ENCODE assay signal across 28 cellular contexts in genomic region chr15:89317188-89317720, GRCh38. TPM values are rescaled to one million over a fixed set of nuclear protein-coding genes. Genes with fewer than 3 reads are reported as not detected.
DNase-seq lines count a peak whose midpoint lies in the region; ATAC-seq and TF ChIP-seq lines count a peak whose summit lies in the region.
"Had no signal": no experiment of that assay in that cellular context is flagged by ENCODE, and none has a peak within 500 bp of the region (broad histone marks: within the 10 kb centered on the region; RNA-seq: fewer than 3 reads in every experiment).

No MANE protein-coding gene starts in this region.

- in situ Hi-C loops in Panc1 (cut with HindIII; ENCODE audit: low pct_unique_long_range_greater_than_20kb, low sequenced_read_pairs), result no loop called here

- no peak for DNase-seq in activated naive CD4-positive, alpha-beta T cell treated with anti-CD3 and anti-CD28 coated beads for 36 hours
- no peak for DNase-seq in activated naive CD4-positive, alpha-beta T cell (lab: John Stamatoyannopoulos, UW)
- DNase-seq in Panc1 (ENCODE audit: low read depth, low spot score) (no peak), NCI-H2171 (lab: John Stamatoyannopoulos, UW) (no peak), SW480 (ENCODE audit: low spot score) (no peak)
- DNase-seq in activated naive CD8-positive, alpha-beta T cell treated with anti-CD3 and anti-CD28 coated beads, Interleukin-2, amount 10 ng/mL, durations not matched to agents 7 days and 5 days, result no peak
- no peak for DNase-seq in stimulated activated naive B cell treated with anti-CD40 and anti-IgM and Interleukin-4, amounts not matched to agents 10 μg/mL and 1 μg/mL and 100 μg/mL, for 72 hours
- DNase-seq: activated CD8-positive, alpha-beta memory T cell treated with anti-CD3 and anti-CD28 coated beads, Interleukin-2, amount 50 U/mL, for 4 hours; effector CD8-positive, alpha-beta T cell; immature natural killer cell; KG1; midbrain; NCI-H1436 treated with DMSO at 0.1 percent for 48 hours; NCI-H2171 treated with DMSO at 0.1 percent for 48 hours; NCI-H69; posterior cingulate gyrus; RPMI8226; sigmoid colon; SK-N-SH; stimulated activated CD4-positive, alpha-beta T cell treated with anti-CD3 and anti-CD28 coated beads, Interleukin-15, amount 100 ng/mL, for 24 hours; uterus had no signal

- no peaks in the 10 kb centered on the region for H3K27me3 ChIP-seq in Panc1 (ENCODE audit: control insufficient read depth, insufficient read depth, low read length)
- H3K27me3 ChIP-seq: hepatocyte, sigmoid colon, suprapubic skin, uterus had no signal

- H3K36me3 Mint-ChIP-seq in activated naive CD4-positive, alpha-beta T cell treated with anti-CD3 and anti-CD28 coated beads for 36 hours (ENCODE audit: low read depth), result peaks cover 64% of the 10 kb centered on the region
- peaks cover 48% of the 10 kb centered on the region for H3K36me3 Mint-ChIP-seq in activated naive CD8-positive, alpha-beta T cell treated with anti-CD3 and anti-CD28 coated beads, Interleukin-2, amount 10 ng/mL, durations not matched to agents 7 days and 5 days
- peaks cover 45 to 63% of the 10 kb centered on the region in 2 donors for H3K36me3 Mint-ChIP-seq in stimulated activated naive B cell treated with anti-CD40 and anti-IgM and Interleukin-4, amounts not matched to agents 10 μg/mL and 1 μg/mL and 100 μg/mL, for 72 hours

- no peak for TF ChIP-seq CTCF in Panc1 (IDR thresholded peaks at IDR 0.05)

- no peaks in the 10 kb centered on the region for H3K27me3 Mint-ChIP-seq in activated naive CD4-positive, alpha-beta T cell treated with anti-CD3 and anti-CD28 coated beads for 36 hours (ENCODE audit: low read depth)
- H3K27me3 Mint-ChIP-seq in activated naive CD8-positive, alpha-beta T cell treated with anti-CD3 and anti-CD28 coated beads, Interleukin-2, amount 10 ng/mL, durations not matched to agents 7 days and 5 days, result no peaks in the 10 kb centered on the region
- H3K27me3 Mint-ChIP-seq in stimulated activated naive B cell treated with anti-CD40 and anti-IgM and Interleukin-4, amounts not matched to agents 10 μg/mL and 1 μg/mL and 100 μg/mL, for 72 hours, result no peaks in the 10 kb centered on the region

- intact Hi-C loops in activated naive CD4-positive, alpha-beta T cell treated with anti-CD3 and anti-CD28 coated beads for 36 hours (cut with micrococcal nuclease), result loop anchor here (5.0 kb wide), 1 partner anchor 40 kb away; no protein-coding TSS in a partner anchor
- intact Hi-C loops in Panc1 (cut with micrococcal nuclease; ENCODE audit: unreplicated experiment), result no loop called here

- peaks cover 29% of the 10 kb centered on the region for H3K36me3 ChIP-seq in Panc1 (ENCODE audit: control insufficient read depth, insufficient read depth, low read length)
- H3K36me3 ChIP-seq: uterus had no signal

- POLR2A ChIA-PET in Panc1 (lab: Charles Lee), result no interaction called here
- POLR2A ChIA-PET in activated naive CD8-positive, alpha-beta T cell treated with anti-CD3 and anti-CD28 coated beads, Interleukin-2, amount 10 ng/mL, durations not matched to agents 7 days and 5 days (lab: Charles Lee), result interaction anchor here (0.8 to 1.5 kb wide), 2 partner anchors 12 to 73 kb away, joined by 3 to 8 read pairs; partner anchors contain the start of gene FANCI

- ATAC-seq in Panc1 (no peak), HG02759 (IDR thresholded peaks at IDR 0.05; ENCODE audit: unreplicated experiment) (no peak)
- no peak for ATAC-seq in activated naive CD8-positive, alpha-beta T cell treated with anti-CD3 and anti-CD28 coated beads, Interleukin-2, amount 10 ng/mL, durations not matched to agents 7 days and 5 days (ENCODE audit: low read depth)
- ATAC-seq in stimulated activated naive B cell treated with anti-CD40 and anti-IgM and Interleukin-4, amounts not matched to agents 10 μg/mL and 1 μg/mL and 100 μg/mL, for 72 hours (replicated peaks), result peak in 1 of 2 donors; percentile 38
- ATAC-seq: activated CD4-positive, CD25-positive, alpha-beta regulatory T cell treated with anti-CD3 and anti-CD28 coated beads, Interleukin-2, amount 50 U/mL, for 24 hours; esophagus mucosa; left lobe of liver had no signal

- no peak overlapping the region for H3K4me3 Mint-ChIP-seq in activated naive CD4-positive, alpha-beta T cell treated with anti-CD3 and anti-CD28 coated beads for 36 hours
- no peak overlapping the region for H3K4me3 Mint-ChIP-seq in activated naive CD8-positive, alpha-beta T cell treated with anti-CD3 and anti-CD28 coated beads, Interleukin-2, amount 10 ng/mL, durations not matched to agents 7 days and 5 days
- H3K4me3 Mint-ChIP-seq in stimulated activated naive B cell treated with anti-CD40 and anti-IgM and Interleukin-4, amounts not matched to agents 10 μg/mL and 1 μg/mL and 100 μg/mL, for 72 hours, result no peak overlapping the region
- H3K4me3 Mint-ChIP-seq: CD14-positive monocyte, immature natural killer cell had no signal

- H3K9me3 Mint-ChIP-seq in activated naive CD4-positive, alpha-beta T cell treated with anti-CD3 and anti-CD28 coated beads for 36 hours, result no peaks in the 10 kb centered on the region
- no peaks in the 10 kb centered on the region for H3K9me3 Mint-ChIP-seq in activated naive CD8-positive, alpha-beta T cell treated with anti-CD3 and anti-CD28 coated beads, Interleukin-2, amount 10 ng/mL, durations not matched to agents 7 days and 5 days
- H3K9me3 Mint-ChIP-seq in stimulated activated naive B cell treated with anti-CD40 and anti-IgM and Interleukin-4, amounts not matched to agents 10 μg/mL and 1 μg/mL and 100 μg/mL, for 72 hours, result no peaks in the 10 kb centered on the region
- H3K9me3 Mint-ChIP-seq: CD14-positive monocyte, immature natural killer cell had no signal

- no peak overlapping the region for H3K4me3 ChIP-seq in Panc1 (ENCODE audit: low read depth in 2 of 2, low read length in 2 of 2)
- H3K4me3 ChIP-seq: hepatocyte, sigmoid colon, suprapubic skin, uterus had no signal

- H3K4me1 Mint-ChIP-seq in activated naive CD4-positive, alpha-beta T cell treated with anti-CD3 and anti-CD28 coated beads for 36 hours (ENCODE audit: low read depth), result peaks cover 24% of the 10 kb centered on the region
- peaks cover 19% of the 10 kb centered on the region for H3K4me1 Mint-ChIP-seq in activated naive CD8-positive, alpha-beta T cell treated with anti-CD3 and anti-CD28 coated beads, Interleukin-2, amount 10 ng/mL, durations not matched to agents 7 days and 5 days
- H3K4me1 Mint-ChIP-seq in stimulated activated naive B cell treated with anti-CD40 and anti-IgM and Interleukin-4, amounts not matched to agents 10 μg/mL and 1 μg/mL and 100 μg/mL, for 72 hours, result peaks cover 0 to 13% of the 10 kb centered on the region in 2 donors
- H3K4me1 Mint-ChIP-seq: CD14-positive monocyte had no signal

- no peaks in the 10 kb centered on the region for H3K4me1 ChIP-seq in Panc1 (ENCODE audit: control insufficient read depth, insufficient read depth, low read length)
- H3K4me1 ChIP-seq: sigmoid colon, suprapubic skin, uterus had no signal

- no peak overlapping the region for H3K27ac ChIP-seq in Panc1 (ENCODE audit: low read length)
- H3K27ac ChIP-seq: hepatocyte, sigmoid colon, suprapubic skin, uterus had no signal

- CTCF ChIA-PET in activated naive CD4-positive, alpha-beta T cell treated with anti-CD3 and anti-CD28 coated beads for 36 hours (lab: Charles Lee), result interaction anchor here (0.6 kb wide), 1 partner anchor 54 kb away, joined by 4 read pairs; no protein-coding TSS in a partner anchor
- CTCF ChIA-PET in Panc1 (lab: Charles Lee), result no interaction called here

- H3K27ac Mint-ChIP-seq in activated naive CD4-positive, alpha-beta T cell treated with anti-CD3 and anti-CD28 coated beads for 36 hours, result peak overlapping the region; percentile 80
- H3K27ac Mint-ChIP-seq in activated naive CD8-positive, alpha-beta T cell treated with anti-CD3 and anti-CD28 coated beads, Interleukin-2, amount 10 ng/mL, durations not matched to agents 7 days and 5 days, result peak overlapping the region; percentile 50
- H3K27ac Mint-ChIP-seq in stimulated activated naive B cell treated with anti-CD40 and anti-IgM and Interleukin-4, amounts not matched to agents 10 μg/mL and 1 μg/mL and 100 μg/mL, for 72 hours, result peak overlapping the region; percentile 89

- TSS peak; percentile 28 for BruUV-seq in Panc1 (replicated peaks; lab: Mats Ljungman, UMichigan)

- H3K9me3 ChIP-seq in Panc1 (ENCODE audit: control insufficient read depth, insufficient read depth, low read depth, low read length), result no peaks in the 10 kb centered on the region
- H3K9me3 ChIP-seq: sigmoid colon, SK-N-SH, suprapubic skin, uterus had no signal

RNA-seq across cellular contexts. Expression of gene POLG, which starts 17.4 kb away (rescaled TPM):
- total RNA-seq in activated naive CD4-positive, alpha-beta T cell treated with anti-CD3 and anti-CD28 coated beads for 36 hours, result 10 to 100 TPM; 93.0 to 96.5 TPM
- 95.2 TPM for total RNA-seq in Panc1 (2021; ENCODE audit: unreplicated experiment)
- 84.2 TPM for polyA plus RNA-seq in Panc1 (2012; ENCODE audit: insufficient read length)
- total RNA-seq in activated naive CD8-positive, alpha-beta T cell treated with anti-CD3 and anti-CD28 coated beads, Interleukin-2, amount 10 ng/mL, durations not matched to agents 7 days and 5 days, result 100 to 1,000 TPM; 138 to 139 TPM
